In the genomic region with DNA sequence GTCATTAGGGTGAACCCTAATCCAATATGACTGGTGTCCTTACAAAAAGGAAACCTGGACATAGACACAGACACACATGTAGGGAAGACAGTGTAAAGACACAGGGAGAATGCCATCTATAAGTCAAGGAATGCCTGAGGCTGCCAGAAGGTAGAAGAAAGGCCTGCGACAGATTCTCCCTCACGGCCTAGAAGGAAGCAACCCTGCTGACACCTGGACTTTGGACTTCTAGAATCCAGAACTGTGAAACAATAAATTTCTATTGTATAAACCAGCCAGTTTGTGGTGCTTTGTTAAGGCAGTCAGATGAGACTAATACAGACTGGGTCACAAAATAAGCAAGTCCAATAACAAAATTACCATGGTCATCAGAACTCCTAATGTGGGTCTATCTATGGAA, we compare ENCODE assay signal across 17 cellular contexts.
DNase-seq lines count a peak whose midpoint lies in the region; ATAC-seq and TF ChIP-seq lines count a peak whose summit lies in the region.
"Had no signal": no experiment of that assay in that cellular context is flagged by ENCODE, and none has a peak within 500 bp of the region (broad histone marks: within the 10 kb centered on the region; RNA-seq: fewer than 3 reads in every experiment).

No MANE protein-coding gene starts in this region.

- H3K27ac ChIP-seq in 22Rv1, result peak overlapping the region; percentile 79

- intact Hi-C loops in left colon (cut with DNase I, micrococcal nuclease), result no loop called here

- ATAC-seq in left colon, result peak; percentile 73
- no peak for ATAC-seq in HG02571 (IDR thresholded peaks at IDR 0.05; ENCODE audit: unreplicated experiment)
- ATAC-seq in GM18517 (IDR thresholded peaks at IDR 0.05; ENCODE audit: unreplicated experiment), result no peak
- ATAC-seq: GM23338, HCT116 had no signal

- TF ChIP-seq CTCF in 22Rv1 (IDR thresholded peaks at IDR 0.05), result no peak

- DNase-seq in SK-N-DZ (ENCODE audit: low spot score) (peak; percentile 40), left colon (peak; percentile 12 to 28), mucosa of gallbladder (ENCODE audit: low spot score) (peak; percentile 45), OCI-M2 (lab: John Stamatoyannopoulos, UW; ENCODE audit: unreplicated experiment) (no peak)
- no peak for DNase-seq in stimulated activated CD4-positive, alpha-beta T cell treated with anti-CD3 and anti-CD28 coated beads, Interleukin-4, amount 100 ng/mL, for 1 hour
- DNase-seq: C1 segment of cervical spinal cord; Calu3; CD4-positive, alpha-beta memory T cell; COR-L47; DMS153; DND-41; H9 had no signal

Comparison
In these comparisons a context has a peak if more than half of its experiments do, and no peak if none do; other contexts are left out.
1. DNase-seq: peak in SK-N-DZ (single experiment), left colon (2 of 2) and mucosa of gallbladder (single experiment); none in stimulated activated CD4-positive, alpha-beta T cell treated with anti-CD3 and anti-CD28 coated beads, Interleukin-4, amount 100 ng/mL, for 1 hour (single experiment) and OCI-M2 (single experiment).